In genomic region chr1:221994274-221994698, GRCh38 we compare ENCODE assay signal across 9 cellular contexts.
A peak's percentile ranks its signal among the peaks of the same experiment; 100 is the strongest.
DNase-seq lines count a peak whose midpoint lies in the region; ATAC-seq, FAIRE-seq and TF ChIP-seq lines count a peak whose summit lies in the region.
"Had no signal": no experiment of that assay in that cellular context is flagged by ENCODE, and none has a peak within 500 bp of the region (broad histone marks: within the 10 kb centered on the region; RNA-seq: fewer than 3 reads in every experiment).

No MANE protein-coding gene starts in this region.

- SMC1A ChIA-PET in GM12878 (lab: Charles Lee; ENCODE audit: uncharacterized antibody, unreplicated experiment) = interaction anchor here (1.6 to 3.1 kb wide), 4 partner anchors 54 to 237 kb away, joined by 4 to 15 read pairs (median 5); no protein-coding TSS in a partner anchor

- H3K27ac Mint-ChIP-seq in activated naive CD4-positive, alpha-beta T cell treated with anti-CD3 and anti-CD28 coated beads for 36 hours = peak overlapping the region; percentile 94

- DNase-seq in activated naive CD4-positive, alpha-beta T cell treated with anti-CD3 and anti-CD28 coated beads for 36 hours = peak; percentile 55
- DNase-seq in activated naive CD4-positive, alpha-beta T cell (lab: John Stamatoyannopoulos, UW) = no peak
- DNase-seq in GM12878 (ENCODE audit: low read depth, low spot score) (peak; percentile 38), vagina (ENCODE audit: extremely low spot score in 2 of 2) (no peak), DMS79 (lab: John Stamatoyannopoulos, UW) (no peak), SW480 (ENCODE audit: low spot score) (no peak), lower leg skin (ENCODE audit: low spot score in 2 of 2) (no peak)

- POLR2A ChIA-PET in GM12878 (lab: Charles Lee) = interaction anchor here (1.1 kb wide), 1 partner anchor 115 kb away, joined by 4 read pairs; no protein-coding TSS in a partner anchor

- no peaks in the 10 kb centered on the region for H3K27me3 Mint-ChIP-seq in activated naive CD4-positive, alpha-beta T cell treated with anti-CD3 and anti-CD28 coated beads for 36 hours (ENCODE audit: low read depth)

- BruUV-seq in GM12878 (replicated peaks; lab: Mats Ljungman, UMichigan) = no TSS peak

- no peaks in the 10 kb centered on the region for H3K9me3 Mint-ChIP-seq in activated naive CD4-positive, alpha-beta T cell treated with anti-CD3 and anti-CD28 coated beads for 36 hours

- no peak; a peak in 1 of 4 replicates for TF ChIP-seq EP300 in GM12878 (IDR thresholded peaks at IDR 0.05; ENCODE audit: borderline replicate concordance in 1 of 2, control insufficient read depth in 1 of 2, low read depth in 2 of 2, low read length in 2 of 2)

- TF ChIP-seq CTCF in GM12878 (IDR thresholded peaks at IDR 0.05 in 2 of 3, conservative IDR thresholded peaks at IDR 0.05 in 1 of 3; ENCODE audit: control insufficient read depth in 2 of 3, extremely low read depth in 1 of 3, insufficient read depth in 1 of 3, low read depth in 3 of 3, low read length in 3 of 3) (no peak), vagina (IDR thresholded peaks at IDR 0.05) (no peak), lower leg skin (IDR thresholded peaks at IDR 0.05) (no peak)

- no peak overlapping the region for H3K9ac ChIP-seq in GM12878 (ENCODE audit: control insufficient read depth, insufficient read depth, low read length)

- peak overlapping the region; percentile 46 for H2AFZ ChIP-seq in GM12878 (ENCODE audit: control insufficient read depth, low read depth, low read length)

- peak overlapping the region; percentile 56; the same call in 1 of the 2 replicates for H3K4me2 ChIP-seq in GM12878 (ENCODE audit: control insufficient read depth, insufficient read depth)

- H3K79me2 ChIP-seq in GM12878 (ENCODE audit: control insufficient read depth, insufficient read depth, low read length) = no peaks in the 10 kb centered on the region

- no peaks in the 10 kb centered on the region for H4K20me1 ChIP-seq in GM12878 (ENCODE audit: control insufficient read depth, insufficient read depth)

- H3K27me3 ChIP-seq in GM12878 (replicated peaks in 1 of 2; ENCODE audit: control insufficient read depth in 2 of 2, insufficient read depth in 2 of 2, low read length in 1 of 2) = no peaks in the 10 kb centered on the region
- H3K27me3 ChIP-seq in vagina = no peaks in the 10 kb centered on the region

- H3K4me1 Mint-ChIP-seq in activated naive CD4-positive, alpha-beta T cell treated with anti-CD3 and anti-CD28 coated beads for 36 hours (ENCODE audit: low read depth) = peaks cover 33% of the 10 kb centered on the region

- FAIRE-seq in GM12878 (lab: Jason Lieb, UNC) = peak; percentile 81

- H3K36me3 Mint-ChIP-seq in activated naive CD4-positive, alpha-beta T cell treated with anti-CD3 and anti-CD28 coated beads for 36 hours (ENCODE audit: low read depth) = no peaks in the 10 kb centered on the region

- in situ Hi-C loops in GM12878 (cut with MboI) = no loop called here

- CTCF ChIA-PET in activated naive CD4-positive, alpha-beta T cell treated with anti-CD3 and anti-CD28 coated beads for 36 hours (lab: Charles Lee) = interaction anchor here (0.6 to 1.1 kb wide), 4 partner anchors 15 to 461 kb away, joined by 3 to 4 read pairs (median 3); no protein-coding TSS in a partner anchor
- CTCF ChIA-PET in GM12878 (lab: Yijun Ruan, JAX) = interaction anchor here (0.6 to 2.5 kb wide), 5 partner anchors 14 to 1276 kb away, joined by 3 to 15 read pairs (median 3); no protein-coding TSS in a partner anchor

- intact Hi-C loops in activated naive CD4-positive, alpha-beta T cell treated with anti-CD3 and anti-CD28 coated beads for 36 hours (cut with micrococcal nuclease) = loop anchor here (1.0 to 10.0 kb wide), 13 partner anchors 33 to 1851 kb away; partner anchors contain the start of genes DUSP10 and TP53BP2
- intact Hi-C loops in GM12878 (cut with micrococcal nuclease; ENCODE audit: unreplicated experiment) = loop anchor here (5.0 kb wide), 1 partner anchor 252 kb away; the partner anchor contains the start of gene DUSP10
- intact Hi-C loops in vagina (cut with DNase I) = no loop called here
- intact Hi-C loops in lower leg skin (cut with DNase I; ENCODE audit: low total_unique reads) = no loop called here

- H3K36me3 ChIP-seq in GM12878 (ENCODE audit: control insufficient read depth in 2 of 2, insufficient read depth in 2 of 2, low read length in 1 of 2) = no peaks in the 10 kb centered on the region
- H3K36me3 ChIP-seq in vagina = no peaks in the 10 kb centered on the region

- H3K4me3 Mint-ChIP-seq in activated naive CD4-positive, alpha-beta T cell treated with anti-CD3 and anti-CD28 coated beads for 36 hours = no peak overlapping the region

- RAD21 ChIA-PET in GM12878 (lab: Charles Lee; ENCODE audit: unreplicated experiment) = interaction anchor here (0.6 to 1.9 kb wide), 2 partner anchors 15 to 58 kb away, joined by 3 to 8 read pairs; no protein-coding TSS in a partner anchor

- H3K4me3 ChIP-seq in GM12878 (no peak overlapping the region), vagina (no peak overlapping the region), lower leg skin (ENCODE audit: low read depth, poor library complexity, severe bottlenecking) (no peak overlapping the region)

- H3K9me3 ChIP-seq in GM12878 (replicated peaks; ENCODE audit: control insufficient read depth, insufficient read depth, low read length) = peaks cover 12% of the 10 kb centered on the region; the same call in 2 of the 3 replicates
- no peaks in the 10 kb centered on the region for H3K9me3 ChIP-seq in vagina

- ATAC-seq in HG03442 (IDR thresholded peaks at IDR 0.05; ENCODE audit: unreplicated experiment) (peak; percentile 70), GM12878 (peak; percentile 69)

- no peak overlapping the region for H3K27ac ChIP-seq in GM12878 (ENCODE audit: control insufficient read depth, insufficient read depth)
- peak overlapping the region; percentile 46 for H3K27ac ChIP-seq in vagina
- H3K27ac ChIP-seq: C4-2B had no signal

- TF ChIP-seq POLR2A in GM12878 (IDR thresholded peaks at IDR 0.05; ENCODE audit: low read depth, low read length) (no peak), vagina (IDR thresholded peaks at IDR 0.05) (no peak), lower leg skin (IDR thresholded peaks at IDR 0.05) (no peak)

- H3K4me1 ChIP-seq in GM12878 (ENCODE audit: control insufficient read depth, insufficient read depth, low read length) (peaks cover 17% of the 10 kb centered on the region), vagina (peaks cover 9% of the 10 kb centered on the region)

- no peak for TF ChIP-seq RAD21 in GM12878 (IDR thresholded peaks at IDR 0.05; ENCODE audit: insufficient read depth, low read depth, low read length)

TF ChIP-seq in GM12878, 131 proteins besides CTCF, POLR2A, EP300 and RAD21 (continues in another document):
- TF ChIP-seq RUNX3 (IDR thresholded peaks at IDR 0.05; ENCODE audit: low read length) (peak; percentile 29; the same call in 1 of the 2 replicates), ZSCAN29 (IDR thresholded peaks at IDR 0.05) (no peak), JUNB (IDR thresholded peaks at IDR 0.05) (peak; percentile 63), IKZF2 (IDR thresholded peaks at IDR 0.05) (peak; percentile 33 to 39; a peak in 2 of 4 replicates), HSF1 (IDR thresholded peaks at IDR 0.05; ENCODE audit: low read depth, low read length) (no peak), SMAD5 (IDR thresholded peaks at IDR 0.05; ENCODE audit: low read depth) (no peak), SUPT20H (IDR thresholded peaks at IDR 0.05; ENCODE audit: borderline replicate concordance, control insufficient read depth, low read depth, low read length) (no peak), RELA (IDR thresholded peaks at IDR 0.05; ENCODE audit: borderline replicate concordance, partially characterized antibody) (no peak), YY1 (IDR thresholded peaks at IDR 0.05; ENCODE audit: low read depth, low read length) (no peak), BCL11A (IDR thresholded peaks at IDR 0.05; ENCODE audit: low read depth, low read length) (0 out of 2 replicates have a peak, but pooled peaks have one; percentile 52), CEBPZ (IDR thresholded peaks at IDR 0.05; ENCODE audit: low read depth, low read length) (no peak)

Comparison
In these comparisons a context has a peak if more than half of its experiments do, and no peak if none do; other contexts are left out.
1. DNase-seq: peak in activated naive CD4-positive, alpha-beta T cell treated with anti-CD3 and anti-CD28 coated beads for 36 hours (single experiment) and GM12878 (single experiment); none in activated naive CD4-positive, alpha-beta T cell (0 of 4), vagina (0 of 2), DMS79 (single experiment), SW480 (single experiment) and lower leg skin (0 of 2).
2. intact Hi-C loops: an anchor here in activated naive CD4-positive, alpha-beta T cell treated with anti-CD3 and anti-CD28 coated beads for 36 hours (1.0 to 10.0 kb wide) and GM12878 (5.0 kb wide); none called in vagina and lower leg skin.